In the genomic region with DNA sequence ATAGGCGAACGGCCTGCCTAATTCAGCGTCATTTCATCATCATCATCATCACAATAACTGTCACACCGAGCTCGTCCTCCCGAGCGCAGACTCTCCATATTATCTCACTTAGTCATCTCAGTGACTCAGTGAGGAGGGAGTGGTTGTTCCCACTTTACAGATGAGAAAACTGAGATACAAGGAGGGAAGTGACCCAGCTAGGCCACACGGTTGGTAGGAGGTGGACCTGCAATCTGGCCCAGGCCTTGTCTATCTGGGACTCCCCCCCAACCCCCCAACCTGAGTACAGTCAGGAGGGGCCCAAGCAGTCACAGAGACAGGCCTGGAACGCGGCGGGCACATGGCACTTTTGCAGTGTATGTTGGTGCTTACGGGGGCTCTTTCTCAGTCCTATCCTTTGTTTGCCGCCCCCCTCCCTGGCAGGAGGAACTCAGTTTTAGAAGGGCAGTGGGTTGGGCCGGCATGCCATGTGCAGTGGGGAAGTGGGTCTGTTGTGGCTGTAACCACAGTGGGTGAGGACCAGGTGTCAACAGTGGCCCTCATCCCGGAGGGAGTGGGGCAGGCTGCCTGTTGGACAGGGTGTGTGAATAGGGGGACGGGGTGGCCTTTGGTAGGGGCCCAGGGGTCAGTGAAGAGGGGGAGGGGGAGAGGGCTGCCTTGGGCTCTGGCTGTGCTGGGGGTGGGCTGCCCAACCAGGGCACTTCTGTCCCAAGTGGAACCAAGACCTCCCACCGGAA, we compare ENCODE assay signal across 1 cellular context.
TF ChIP-seq lines count a peak whose summit lies in the region.

No MANE protein-coding gene starts in this region.

TF ChIP-seq in K562, 482 proteins besides CTCF, POLR2A, EP300 and RAD21 (continued from another document and continues in another):
- TF ChIP-seq, protein P1, sequence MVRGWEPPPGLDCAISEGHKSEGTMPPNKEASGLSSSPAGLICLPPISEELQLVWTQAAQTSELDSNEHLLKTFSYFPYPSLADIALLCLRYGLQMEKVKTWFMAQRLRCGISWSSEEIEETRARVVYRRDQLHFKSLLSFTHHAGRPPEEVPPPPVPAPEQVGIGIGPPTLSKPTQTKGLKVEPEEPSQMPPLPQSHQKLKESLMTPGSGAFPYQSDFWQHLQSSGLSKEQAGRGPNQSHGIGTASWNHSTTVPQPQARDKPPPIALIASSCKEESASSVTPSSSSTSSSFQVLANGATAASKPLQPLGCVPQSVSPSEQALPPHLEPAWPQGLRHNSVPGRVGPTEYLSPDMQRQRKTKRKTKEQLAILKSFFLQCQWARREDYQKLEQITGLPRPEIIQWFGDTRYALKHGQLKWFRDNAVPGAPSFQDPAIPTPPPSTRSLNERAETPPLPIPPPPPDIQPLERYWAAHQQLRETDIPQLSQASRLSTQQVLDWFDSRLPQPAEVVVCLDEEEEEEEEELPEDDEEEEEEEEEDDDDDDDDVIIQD (CRISPR knock-in tag; IDR thresholded peaks at IDR 0.05) = no peak
- TF ChIP-seq ZNF12 (CRISPR knock-in tag; IDR thresholded peaks at IDR 0.05) (no peak), PHB2 (IDR thresholded peaks at IDR 0.05; ENCODE audit: low read depth) (no peak), XRCC5 (IDR thresholded peaks at IDR 0.05; ENCODE audit: low read depth, low read length) (peak; percentile 83; the same call in 1 of the 2 replicates), THRAP3 (IDR thresholded peaks at IDR 0.05; ENCODE audit: borderline replicate concordance) (no peak), ZBED1 (IDR thresholded peaks at IDR 0.05) (no peak), XRCC4 (IDR thresholded peaks at IDR 0.05; ENCODE audit: extremely low read depth, insufficient read depth, insufficient read length) (no peak), JUNB (CRISPR knock-in tag; conservative IDR thresholded peaks at IDR 0.05) (no peak), SPI1 (IDR thresholded peaks at IDR 0.05; ENCODE audit: borderline replicate concordance, low read depth, low read length) (0 out of 2 replicates have a peak, but pooled peaks have one; percentile 9), HDAC1 (IDR thresholded peaks at IDR 0.05) (peak; percentile 37 to 71; a peak in 3 of 4 replicates), ZC3H8 (IDR thresholded peaks at IDR 0.05) (no peak), TRIM24 (IDR thresholded peaks at IDR 0.05) (no peak), ZNF24 (IDR thresholded peaks at IDR 0.05) (0 out of 2 replicates have a peak, but pooled peaks have one; percentile 34), ILK (tag; IDR thresholded peaks at IDR 0.05; ENCODE audit: borderline replicate concordance, low read depth) (no peak), C11orf30 (IDR thresholded peaks at IDR 0.05; ENCODE audit: low read depth) (no peak), SIRT6 (IDR thresholded peaks at IDR 0.05; ENCODE audit: low read depth, low read length) (no peak), ZNF408 (CRISPR knock-in tag; IDR thresholded peaks at IDR 0.05; ENCODE audit: low read depth) (no peak), CHD2 (IDR thresholded peaks at IDR 0.05; ENCODE audit: low read depth, low read length) (no peak), KDM1A (IDR thresholded peaks at IDR 0.05) (peak; percentile 97 to 98), NR3C1 (CRISPR knock-in tag; IDR thresholded peaks at IDR 0.05) (no peak), CEBPG (CRISPR knock-in tag; IDR thresholded peaks at IDR 0.05) (no peak), CEBPG (tag; conservative IDR thresholded peaks at IDR 0.05 in 1 of 2, IDR thresholded peaks at IDR 0.05 in 1 of 2) (peak in 1 of 2 experiments; percentile 39; a peak in 1 of 4 replicates), ZNF197 (CRISPR knock-in tag; IDR thresholded peaks at IDR 0.05; ENCODE audit: low read depth) (no peak), HMG20B (CRISPR knock-in tag; IDR thresholded peaks at IDR 0.05) (no peak), SMARCA4 (IDR thresholded peaks at IDR 0.05) (no peak), ELF4 (CRISPR knock-in tag; IDR thresholded peaks at IDR 0.05) (no peak), NCOA4 (IDR thresholded peaks at IDR 0.05; ENCODE audit: partially characterized antibody) (peak; percentile 75), RBM22 (IDR thresholded peaks at IDR 0.05; ENCODE audit: low read depth, low read length, poor library complexity, severe bottlenecking) (no peak), ARNT (IDR thresholded peaks at IDR 0.05) (0 out of 4 replicates have a peak, but pooled peaks of 1 of the 2 experiments have one; percentile 54), ZNF224 (CRISPR knock-in tag; IDR thresholded peaks at IDR 0.05) (no peak), BCOR (IDR thresholded peaks at IDR 0.05) (peak; percentile 100), ADNP (tag; IDR thresholded peaks at IDR 0.05) (peak; percentile 98), RBM34 (IDR thresholded peaks at IDR 0.05; ENCODE audit: borderline replicate concordance, insufficient read depth, low read length) (no peak), PHF20 (IDR thresholded peaks at IDR 0.05; ENCODE audit: partially characterized antibody) (peak; percentile 76), MTA1 (IDR thresholded peaks at IDR 0.05; ENCODE audit: borderline replicate concordance) (no peak), BRCA1 (IDR thresholded peaks at IDR 0.05) (no peak), BRCA1 (CRISPR knock-in tag; IDR thresholded peaks at IDR 0.05) (peak; percentile 54; the same call in 1 of the 2 replicates), CCNT2 (IDR thresholded peaks at IDR 0.05; ENCODE audit: borderline replicate concordance, extremely low read depth, insufficient read length, low read depth, low read length) (no peak), NFE2L1 (tag; IDR thresholded peaks at IDR 0.05; ENCODE audit: borderline replicate concordance, low read depth) (no peak)
- TF ChIP-seq, protein P2, sequence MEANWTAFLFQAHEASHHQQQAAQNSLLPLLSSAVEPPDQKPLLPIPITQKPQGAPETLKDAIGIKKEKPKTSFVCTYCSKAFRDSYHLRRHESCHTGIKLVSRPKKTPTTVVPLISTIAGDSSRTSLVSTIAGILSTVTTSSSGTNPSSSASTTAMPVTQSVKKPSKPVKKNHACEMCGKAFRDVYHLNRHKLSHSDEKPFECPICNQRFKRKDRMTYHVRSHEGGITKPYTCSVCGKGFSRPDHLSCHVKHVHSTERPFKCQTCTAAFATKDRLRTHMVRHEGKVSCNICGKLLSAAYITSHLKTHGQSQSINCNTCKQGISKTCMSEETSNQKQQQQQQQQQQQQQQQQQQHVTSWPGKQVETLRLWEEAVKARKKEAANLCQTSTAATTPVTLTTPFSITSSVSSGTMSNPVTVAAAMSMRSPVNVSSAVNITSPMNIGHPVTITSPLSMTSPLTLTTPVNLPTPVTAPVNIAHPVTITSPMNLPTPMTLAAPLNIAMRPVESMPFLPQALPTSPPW (CRISPR knock-in tag; IDR thresholded peaks at IDR 0.05) = no peak
- TF ChIP-seq, protein P3, sequence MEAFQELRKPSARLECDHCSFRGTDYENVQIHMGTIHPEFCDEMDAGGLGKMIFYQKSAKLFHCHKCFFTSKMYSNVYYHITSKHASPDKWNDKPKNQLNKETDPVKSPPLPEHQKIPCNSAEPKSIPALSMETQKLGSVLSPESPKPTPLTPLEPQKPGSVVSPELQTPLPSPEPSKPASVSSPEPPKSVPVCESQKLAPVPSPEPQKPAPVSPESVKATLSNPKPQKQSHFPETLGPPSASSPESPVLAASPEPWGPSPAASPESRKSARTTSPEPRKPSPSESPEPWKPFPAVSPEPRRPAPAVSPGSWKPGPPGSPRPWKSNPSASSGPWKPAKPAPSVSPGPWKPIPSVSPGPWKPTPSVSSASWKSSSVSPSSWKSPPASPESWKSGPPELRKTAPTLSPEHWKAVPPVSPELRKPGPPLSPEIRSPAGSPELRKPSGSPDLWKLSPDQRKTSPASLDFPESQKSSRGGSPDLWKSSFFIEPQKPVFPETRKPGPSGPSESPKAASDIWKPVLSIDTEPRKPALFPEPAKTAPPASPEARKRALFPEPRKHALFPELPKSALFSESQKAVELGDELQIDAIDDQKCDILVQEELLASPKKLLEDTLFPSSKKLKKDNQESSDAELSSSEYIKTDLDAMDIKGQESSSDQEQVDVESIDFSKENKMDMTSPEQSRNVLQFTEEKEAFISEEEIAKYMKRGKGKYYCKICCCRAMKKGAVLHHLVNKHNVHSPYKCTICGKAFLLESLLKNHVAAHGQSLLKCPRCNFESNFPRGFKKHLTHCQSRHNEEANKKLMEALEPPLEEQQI (IDR thresholded peaks at IDR 0.05) = no peak
- TF ChIP-seq, protein P4, sequence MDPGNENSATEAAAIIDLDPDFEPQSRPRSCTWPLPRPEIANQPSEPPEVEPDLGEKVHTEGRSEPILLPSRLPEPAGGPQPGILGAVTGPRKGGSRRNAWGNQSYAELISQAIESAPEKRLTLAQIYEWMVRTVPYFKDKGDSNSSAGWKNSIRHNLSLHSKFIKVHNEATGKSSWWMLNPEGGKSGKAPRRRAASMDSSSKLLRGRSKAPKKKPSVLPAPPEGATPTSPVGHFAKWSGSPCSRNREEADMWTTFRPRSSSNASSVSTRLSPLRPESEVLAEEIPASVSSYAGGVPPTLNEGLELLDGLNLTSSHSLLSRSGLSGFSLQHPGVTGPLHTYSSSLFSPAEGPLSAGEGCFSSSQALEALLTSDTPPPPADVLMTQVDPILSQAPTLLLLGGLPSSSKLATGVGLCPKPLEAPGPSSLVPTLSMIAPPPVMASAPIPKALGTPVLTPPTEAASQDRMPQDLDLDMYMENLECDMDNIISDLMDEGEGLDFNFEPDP (CRISPR knock-in tag; IDR thresholded peaks at IDR 0.05) = no peak
- TF ChIP-seq, protein P5, sequence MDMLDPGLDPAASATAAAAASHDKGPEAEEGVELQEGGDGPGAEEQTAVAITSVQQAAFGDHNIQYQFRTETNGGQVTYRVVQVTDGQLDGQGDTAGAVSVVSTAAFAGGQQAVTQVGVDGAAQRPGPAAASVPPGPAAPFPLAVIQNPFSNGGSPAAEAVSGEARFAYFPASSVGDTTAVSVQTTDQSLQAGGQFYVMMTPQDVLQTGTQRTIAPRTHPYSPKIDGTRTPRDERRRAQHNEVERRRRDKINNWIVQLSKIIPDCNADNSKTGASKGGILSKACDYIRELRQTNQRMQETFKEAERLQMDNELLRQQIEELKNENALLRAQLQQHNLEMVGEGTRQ (CRISPR knock-in tag; IDR thresholded peaks at IDR 0.05) = no peak
- TF ChIP-seq, protein P6, sequence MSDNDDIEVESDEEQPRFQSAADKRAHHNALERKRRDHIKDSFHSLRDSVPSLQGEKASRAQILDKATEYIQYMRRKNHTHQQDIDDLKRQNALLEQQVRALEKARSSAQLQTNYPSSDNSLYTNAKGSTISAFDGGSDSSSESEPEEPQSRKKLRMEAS (CRISPR knock-in tag; IDR thresholded peaks at IDR 0.05) = no peak
- TF ChIP-seq, protein P7, sequence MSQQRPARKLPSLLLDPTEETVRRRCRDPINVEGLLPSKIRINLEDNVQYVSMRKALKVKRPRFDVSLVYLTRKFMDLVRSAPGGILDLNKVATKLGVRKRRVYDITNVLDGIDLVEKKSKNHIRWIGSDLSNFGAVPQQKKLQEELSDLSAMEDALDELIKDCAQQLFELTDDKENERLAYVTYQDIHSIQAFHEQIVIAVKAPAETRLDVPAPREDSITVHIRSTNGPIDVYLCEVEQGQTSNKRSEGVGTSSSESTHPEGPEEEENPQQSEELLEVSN (IDR thresholded peaks at IDR 0.05; ENCODE audit: borderline replicate concordance in 1 of 2, extremely low read depth in 1 of 2, insufficient read depth in 1 of 2, insufficient read length in 1 of 2, low read depth in 1 of 2, low read length in 1 of 2, poor library complexity in 1 of 2, severe bottlenecking in 1 of 2) = no peak
- TF ChIP-seq, protein P8, sequence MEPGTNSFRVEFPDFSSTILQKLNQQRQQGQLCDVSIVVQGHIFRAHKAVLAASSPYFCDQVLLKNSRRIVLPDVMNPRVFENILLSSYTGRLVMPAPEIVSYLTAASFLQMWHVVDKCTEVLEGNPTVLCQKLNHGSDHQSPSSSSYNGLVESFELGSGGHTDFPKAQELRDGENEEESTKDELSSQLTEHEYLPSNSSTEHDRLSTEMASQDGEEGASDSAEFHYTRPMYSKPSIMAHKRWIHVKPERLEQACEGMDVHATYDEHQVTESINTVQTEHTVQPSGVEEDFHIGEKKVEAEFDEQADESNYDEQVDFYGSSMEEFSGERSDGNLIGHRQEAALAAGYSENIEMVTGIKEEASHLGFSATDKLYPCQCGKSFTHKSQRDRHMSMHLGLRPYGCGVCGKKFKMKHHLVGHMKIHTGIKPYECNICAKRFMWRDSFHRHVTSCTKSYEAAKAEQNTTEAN (CRISPR knock-in tag; IDR thresholded peaks at IDR 0.05) = no peak
- TF ChIP-seq, protein P9, sequence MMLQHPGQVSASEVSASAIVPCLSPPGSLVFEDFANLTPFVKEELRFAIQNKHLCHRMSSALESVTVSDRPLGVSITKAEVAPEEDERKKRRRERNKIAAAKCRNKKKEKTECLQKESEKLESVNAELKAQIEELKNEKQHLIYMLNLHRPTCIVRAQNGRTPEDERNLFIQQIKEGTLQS (IDR thresholded peaks at IDR 0.05) = peak; percentile 88
- TF ChIP-seq, protein P9 (CRISPR knock-in tag; conservative IDR thresholded peaks at IDR 0.05) = no peak
- TF ChIP-seq, protein P10, sequence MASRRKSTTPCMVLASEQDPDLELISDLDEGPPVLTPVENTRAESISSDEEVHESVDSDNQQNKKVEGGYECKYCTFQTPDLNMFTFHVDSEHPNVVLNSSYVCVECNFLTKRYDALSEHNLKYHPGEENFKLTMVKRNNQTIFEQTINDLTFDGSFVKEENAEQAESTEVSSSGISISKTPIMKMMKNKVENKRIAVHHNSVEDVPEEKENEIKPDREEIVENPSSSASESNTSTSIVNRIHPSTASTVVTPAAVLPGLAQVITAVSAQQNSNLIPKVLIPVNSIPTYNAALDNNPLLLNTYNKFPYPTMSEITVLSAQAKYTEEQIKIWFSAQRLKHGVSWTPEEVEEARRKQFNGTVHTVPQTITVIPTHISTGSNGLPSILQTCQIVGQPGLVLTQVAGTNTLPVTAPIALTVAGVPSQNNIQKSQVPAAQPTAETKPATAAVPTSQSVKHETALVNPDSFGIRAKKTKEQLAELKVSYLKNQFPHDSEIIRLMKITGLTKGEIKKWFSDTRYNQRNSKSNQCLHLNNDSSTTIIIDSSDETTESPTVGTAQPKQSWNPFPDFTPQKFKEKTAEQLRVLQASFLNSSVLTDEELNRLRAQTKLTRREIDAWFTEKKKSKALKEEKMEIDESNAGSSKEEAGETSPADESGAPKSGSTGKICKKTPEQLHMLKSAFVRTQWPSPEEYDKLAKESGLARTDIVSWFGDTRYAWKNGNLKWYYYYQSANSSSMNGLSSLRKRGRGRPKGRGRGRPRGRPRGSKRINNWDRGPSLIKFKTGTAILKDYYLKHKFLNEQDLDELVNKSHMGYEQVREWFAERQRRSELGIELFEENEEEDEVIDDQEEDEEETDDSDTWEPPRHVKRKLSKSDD (conservative IDR thresholded peaks at IDR 0.05; ENCODE audit: low read length) = no peak
